Comparison of ENCODE assay signal across 8 cellular contexts in the genomic region with DNA sequence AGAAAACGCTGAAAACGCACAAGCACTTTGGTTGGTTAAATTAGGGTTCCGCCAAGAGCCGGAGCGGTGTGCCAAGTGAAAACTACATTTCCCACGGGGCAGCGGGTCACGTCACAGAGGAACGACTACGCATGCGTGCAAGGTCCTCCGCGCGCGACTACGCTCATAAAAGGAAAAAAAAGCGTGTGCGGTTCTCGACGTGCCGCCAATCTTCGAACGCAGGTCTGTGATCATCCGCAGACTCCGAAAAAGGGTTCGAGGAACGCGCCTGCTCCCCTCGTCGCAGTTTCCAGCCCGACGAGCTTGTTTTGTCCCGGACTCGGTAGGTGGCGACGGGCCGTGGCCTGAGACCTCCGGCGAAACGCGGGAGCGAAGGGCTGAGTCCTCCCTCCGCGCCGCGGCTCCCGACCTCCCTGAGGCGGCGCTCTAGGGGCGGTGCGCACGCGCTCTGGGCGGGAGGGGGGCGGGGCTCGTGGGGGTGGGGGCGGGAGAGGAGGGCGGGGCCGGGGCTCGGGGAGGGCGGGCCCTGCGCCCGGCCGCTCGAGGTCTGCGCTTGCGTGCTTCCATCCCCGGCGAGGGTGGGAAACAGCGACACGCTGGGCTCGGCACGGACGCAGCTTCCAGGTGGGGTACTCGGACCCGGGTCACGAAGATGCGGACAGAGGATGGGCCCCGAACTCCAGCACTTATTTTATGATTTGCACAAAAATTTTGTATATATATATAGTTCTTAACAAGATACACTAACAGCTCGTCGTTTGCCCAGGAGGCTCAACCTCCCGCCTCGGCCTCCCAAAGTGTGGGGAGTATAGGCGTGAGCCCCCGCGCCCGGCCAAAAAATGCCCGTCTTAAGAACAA. TPM values are rescaled to one million over a fixed set of nuclear protein-coding genes. Genes with fewer than 3 reads are reported as not detected.
DNase-seq lines count a peak whose midpoint lies in the region; ATAC-seq and TF ChIP-seq lines count a peak whose summit lies in the region.

TSS of gene SGF29 (plus strand) at position 145 of the 858 bp plus-strand sequence. CDS start 27,150 bp downstream, outside the sequence.

- no peaks in the 10 kb centered on the region for H3K27me3 ChIP-seq in kidney epithelial cell (ENCODE audit: control insufficient read depth, insufficient read depth, low read length)

- DNase-seq in Ammon's horn (ENCODE audit: low spot score) = peak; percentile 95
- DNase-seq in NCI-H510A (lab: John Stamatoyannopoulos, UW) = peak; percentile 88
- peak; percentile 91 for DNase-seq in activated CD4-positive, alpha-beta T cell treated with anti-CD3 and anti-CD28 coated beads for 1 hour
- DNase-seq in cerebellum (ENCODE audit: low spot score) = peak; percentile 97
- DNase-seq in kidney epithelial cell (ENCODE audit: low read depth) = peak; percentile 49
- DNase-seq in stimulated activated CD4-positive, alpha-beta T cell treated with anti-CD3 and anti-CD28 coated beads, Interleukin-15, amount 100 ng/mL, for 48 hours (ENCODE audit: low read depth in 2 of 2) = peak; percentile 88 to 89

- peak; percentile 83 for ATAC-seq in GM19035 (IDR thresholded peaks at IDR 0.05; ENCODE audit: unreplicated experiment)
- ATAC-seq in HG03354 (IDR thresholded peaks at IDR 0.05; ENCODE audit: poor library complexity, severe bottlenecking, unreplicated experiment) = peak; percentile 83

- no peaks in the 10 kb centered on the region for H3K36me3 ChIP-seq in kidney epithelial cell (ENCODE audit: control insufficient read depth, insufficient read depth, low read length)

- peak; percentile 21 for TF ChIP-seq CTCF in kidney epithelial cell (IDR thresholded peaks at IDR 0.05; ENCODE audit: insufficient read depth, low read length, poor library complexity, severe bottlenecking)

- peak within 1 kb of the TSS; percentile 83 for H3K4me3 ChIP-seq in kidney epithelial cell (ENCODE audit: low read depth, low read length)

RNA-seq across cellular contexts. Expression of gene SGF29, which starts in this region (rescaled TPM):
- 10.3 TPM for total RNA-seq in cerebellum
- 28.5 and 32.5 TPM in 2 replicates for total RNA-seq in kidney epithelial cell

Comparison
In these comparisons a context has a peak if more than half of its experiments do, and no peak if none do; other contexts are left out.
1. Peak in every context shown above with its lines: DNase-seq, ATAC-seq and H3K4me3 ChIP-seq.